ENCODE assay signal across 21 cellular contexts in genomic region chr12:60101715-60102114, GRCh38.
DNase-seq lines count a peak whose midpoint lies in the region; ATAC-seq and TF ChIP-seq lines count a peak whose summit lies in the region.
"Had no signal": no experiment of that assay in that cellular context is flagged by ENCODE, and none has a peak within 500 bp of the region (broad histone marks: within the 10 kb centered on the region; RNA-seq: fewer than 3 reads in every experiment).

No MANE protein-coding gene starts in this region.

- no peak for ATAC-seq in HG03039 (IDR thresholded peaks at IDR 0.05; ENCODE audit: unreplicated experiment)
- ATAC-seq: CD8-positive, alpha-beta T cell; naive thymus-derived CD4-positive, alpha-beta T cell had no signal

- H3K4me1 ChIP-seq in CD4-positive, alpha-beta memory T cell (ENCODE audit: insufficient read depth, low read length): no peaks in the 10 kb centered on the region
- no peaks in the 10 kb centered on the region for H3K4me1 ChIP-seq in sigmoid colon
- H3K4me1 ChIP-seq: colonic mucosa, parathyroid adenoma, testis had no signal

- TF ChIP-seq POLR2A in sigmoid colon (IDR thresholded peaks at IDR 0.05): no peak

- CTCF ChIA-PET in CD4-positive, alpha-beta memory T cell (lab: Charles Lee; ENCODE audit: partially characterized antibody): no interaction called here

- no peaks in the 10 kb centered on the region for H3K36me3 Mint-ChIP-seq in CD4-positive, alpha-beta memory T cell
- H3K36me3 Mint-ChIP-seq: CD8-positive, alpha-beta T cell; naive thymus-derived CD4-positive, alpha-beta T cell had no signal

- H3K9me3 Mint-ChIP-seq in CD4-positive, alpha-beta memory T cell: peaks cover 0 to 12% (median 4%) of the 10 kb centered on the region in 8 donors

- no peak for TF ChIP-seq CTCF in foreskin fibroblast (IDR thresholded peaks at IDR 0.05; ENCODE audit: low read depth, low read length)
- TF ChIP-seq CTCF in sigmoid colon (IDR thresholded peaks at IDR 0.05): no peak

- H3K4me3 ChIP-seq in foreskin fibroblast (ENCODE audit: low read depth in 1 of 2, low read length in 2 of 2): no peak overlapping the region
- no peak overlapping the region for H3K4me3 ChIP-seq in CD4-positive, alpha-beta memory T cell (ENCODE audit: low read length in 2 of 2)
- no peak overlapping the region for H3K4me3 ChIP-seq in sigmoid colon
- H3K4me3 ChIP-seq: colonic mucosa, testis had no signal

- intact Hi-C loops in CD4-positive, alpha-beta memory T cell (cut with micrococcal nuclease): no loop called here
- intact Hi-C loops in sigmoid colon (cut with DNase I): no loop called here

- H3K9me3 ChIP-seq in CD4-positive, alpha-beta memory T cell (ENCODE audit: control insufficient read depth in 1 of 2, low read length in 2 of 2): no peaks in the 10 kb centered on the region
- peaks cover 0 to 7% (median 0%) of the 10 kb centered on the region in 4 donors for H3K9me3 ChIP-seq in sigmoid colon
- H3K9me3 ChIP-seq: colonic mucosa, testis had no signal

- POLR2A ChIA-PET in CD4-positive, alpha-beta memory T cell (lab: Charles Lee; ENCODE audit: partially characterized antibody): no interaction called here

- no peak overlapping the region for H3K27ac Mint-ChIP-seq in CD4-positive, alpha-beta memory T cell
- H3K27ac Mint-ChIP-seq: CD8-positive, alpha-beta T cell; naive thymus-derived CD4-positive, alpha-beta T cell had no signal

- no peak overlapping the region for H3K27ac ChIP-seq in CD4-positive, alpha-beta memory T cell (ENCODE audit: low read depth, low read length)
- H3K27ac ChIP-seq in sigmoid colon: no peak overlapping the region
- H3K27ac ChIP-seq: colonic mucosa, parathyroid adenoma, testis had no signal

- no peak for TF ChIP-seq EP300 in sigmoid colon (IDR thresholded peaks at IDR 0.05)

- DNase-seq in DMS53 (lab: John Stamatoyannopoulos, UW): peak; percentile 21
- no peak for DNase-seq in DMS53 treated with DMSO at 0.1 percent for 48 hours (lab: John Stamatoyannopoulos, UW; ENCODE audit: unreplicated experiment)
- peak; percentile 27 for DNase-seq in amniotic epithelial cell (ENCODE audit: low read depth)
- DNase-seq in foreskin fibroblast: peak; percentile 75 to 77
- no peak for DNase-seq in CD4-positive, alpha-beta memory T cell
- no peak for DNase-seq in medulla oblongata (ENCODE audit: extremely low spot score)
- DNase-seq in sigmoid colon: no peak
- DNase-seq: activated gamma-delta T cell treated with Interleukin-2 at 50 U/mL for 16 hours; CD8-positive, alpha-beta T cell; colonic mucosa; glutamatergic neuron; KG1; naive thymus-derived CD4-positive, alpha-beta T cell; NCI-H1048; NCI-H2081 treated with DMSO at 0.1 percent for 48 hours; NCI-H524; Right ventricle myocardium superior; small intestine; testis had no signal

- H3K4me3 Mint-ChIP-seq in CD4-positive, alpha-beta memory T cell: no peak overlapping the region
- H3K4me3 Mint-ChIP-seq: CD8-positive, alpha-beta T cell; naive thymus-derived CD4-positive, alpha-beta T cell had no signal

- no peaks in the 10 kb centered on the region for H3K27me3 Mint-ChIP-seq in CD4-positive, alpha-beta memory T cell
- H3K27me3 Mint-ChIP-seq: naive thymus-derived CD4-positive, alpha-beta T cell had no signal

- no peaks in the 10 kb centered on the region for H3K27me3 ChIP-seq in CD4-positive, alpha-beta memory T cell (ENCODE audit: insufficient read depth, low read length)
- H3K27me3 ChIP-seq in sigmoid colon: no peaks in the 10 kb centered on the region
- H3K27me3 ChIP-seq: colonic mucosa, testis had no signal

- no peaks in the 10 kb centered on the region for H3K4me1 Mint-ChIP-seq in CD4-positive, alpha-beta memory T cell
- H3K4me1 Mint-ChIP-seq: naive thymus-derived CD4-positive, alpha-beta T cell had no signal

- no peaks in the 10 kb centered on the region for H3K36me3 ChIP-seq in CD4-positive, alpha-beta memory T cell (ENCODE audit: insufficient read depth, low read length)
- H3K36me3 ChIP-seq in sigmoid colon: no peaks in the 10 kb centered on the region
- H3K36me3 ChIP-seq: colonic mucosa had no signal

Comparison
In these comparisons a context has a peak if more than half of its experiments do, and no peak if none do; other contexts are left out.
1. DNase-seq: peak in DMS53 (single experiment), amniotic epithelial cell (single experiment) and foreskin fibroblast (2 of 2); none in DMS53 treated with DMSO at 0.1 percent for 48 hours (single experiment), CD4-positive, alpha-beta memory T cell (0 of 5), medulla oblongata (single experiment) and sigmoid colon (single experiment).